Comparison of ENCODE assay signal across 9 cellular contexts in the genomic region with DNA sequence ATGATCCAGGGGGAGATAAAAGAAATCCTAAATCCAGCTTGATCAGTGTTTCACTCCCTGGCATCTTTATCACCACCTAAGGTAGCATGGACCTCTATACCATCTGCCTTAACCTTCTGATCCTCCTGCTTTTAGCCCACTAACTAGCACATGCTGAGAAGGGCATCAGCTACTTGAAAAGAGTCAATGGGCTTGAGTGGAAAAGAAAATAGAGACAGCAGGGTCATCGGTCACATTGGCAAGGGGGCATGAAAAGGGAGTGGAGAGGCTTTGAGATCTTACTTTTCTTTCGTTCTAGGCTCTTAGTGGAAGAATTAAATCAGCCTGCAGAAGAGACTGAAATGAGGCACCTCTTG. TPM values are rescaled to one million over a fixed set of nuclear protein-coding genes. Genes with fewer than 3 reads are reported as not detected.
DNase-seq lines count a peak whose midpoint lies in the region; ATAC-seq and TF ChIP-seq lines count a peak whose summit lies in the region.
"Had no signal": no experiment of that assay in that cellular context is flagged by ENCODE, and none has a peak within 500 bp of the region (broad histone marks: within the 10 kb centered on the region; RNA-seq: fewer than 3 reads in every experiment).

No MANE protein-coding gene starts in this region.

- peak overlapping the region; percentile 95 for H3K27ac ChIP-seq in angular gyrus (ENCODE audit: low read depth, low read length)

- H3K27ac Mint-ChIP-seq in activated T-cell treated with anti-CD3 and anti-CD28 coated beads, Interleukin-2, amount 50 U/mL, for 72 hours = peak overlapping the region; percentile 94
- peak overlapping the region; percentile 97 for H3K27ac Mint-ChIP-seq in type B pancreatic cell

- H3K4me3 Mint-ChIP-seq in activated T-cell treated with anti-CD3 and anti-CD28 coated beads, Interleukin-2, amount 50 U/mL, for 72 hours = peak overlapping the region; percentile 90 to 99
- peak overlapping the region; percentile 98 for H3K4me3 Mint-ChIP-seq in type B pancreatic cell

- H3K9me3 Mint-ChIP-seq in activated T-cell treated with anti-CD3 and anti-CD28 coated beads, Interleukin-2, amount 50 U/mL, for 72 hours = no peaks in the 10 kb centered on the region
- no peaks in the 10 kb centered on the region for H3K9me3 Mint-ChIP-seq in type B pancreatic cell

- peaks cover 31% of the 10 kb centered on the region for H3K4me1 Mint-ChIP-seq in activated T-cell treated with anti-CD3 and anti-CD28 coated beads, Interleukin-2, amount 50 U/mL, for 72 hours (ENCODE audit: low read depth)
- peaks cover 24% of the 10 kb centered on the region for H3K4me1 Mint-ChIP-seq in type B pancreatic cell (ENCODE audit: unreplicated experiment)

- ATAC-seq in activated T-cell treated with anti-CD3 and anti-CD28 coated beads, Interleukin-2, amount 50 U/mL, for 72 hours (replicated peaks in 1 of 2) = peak; percentile 0 to 1

- peak overlapping the region; percentile 94 for H3K4me3 ChIP-seq in lower leg skin (ENCODE audit: low read depth, poor library complexity, severe bottlenecking)

- intact Hi-C loops in lower leg skin (cut with DNase I; ENCODE audit: low total_unique reads) = no loop called here

- H3K27me3 Mint-ChIP-seq in activated T-cell treated with anti-CD3 and anti-CD28 coated beads, Interleukin-2, amount 50 U/mL, for 72 hours (ENCODE audit: low read depth) = no peaks in the 10 kb centered on the region
- no peaks in the 10 kb centered on the region for H3K27me3 Mint-ChIP-seq in type B pancreatic cell

- TF ChIP-seq POLR2A in lower leg skin (IDR thresholded peaks at IDR 0.05) = no peak

- WGBS in lower leg skin, 2 donors = 0 to 2% methylated on average over 2 of the region's 2 CpGs

- DNase-seq in activated T-cell treated with anti-CD3 and anti-CD28 coated beads, Interleukin-2, amount 50 U/mL, for 72 hours = no peak
- DNase-seq in activated T-cell treated with anti-CD3 and anti-CD28 coated beads, Interleukin-2, amount 50 U/mL, for 1 hour = no peak
- DNase-seq in lower leg skin (ENCODE audit: low spot score in 2 of 2) (no peak), type B pancreatic cell (ENCODE audit: extremely low spot score, unreplicated experiment) (no peak), GM03348 (ENCODE audit: low spot score) (no peak)
- DNase-seq in stimulated activated CD4-positive, alpha-beta T cell treated with anti-CD3 and anti-CD28 coated beads, Interleukin-1b, Interleukin-23, amount 100 ng/mL, for 48 hours = no peak
- no peak for DNase-seq in stimulated activated CD4-positive, alpha-beta T cell treated with anti-CD3 and anti-CD28 coated beads, Interleukin-2, amount 100 ng/mL, for 48 hours

- TF ChIP-seq CTCF in lower leg skin (IDR thresholded peaks at IDR 0.05) (no peak), type B pancreatic cell (conservative IDR thresholded peaks at IDR 0.05) (no peak)

- H3K36me3 Mint-ChIP-seq in activated T-cell treated with anti-CD3 and anti-CD28 coated beads, Interleukin-2, amount 50 U/mL, for 72 hours (ENCODE audit: insufficient read depth in 2 of 2) = peaks cover 1 to 8% of the 10 kb centered on the region in 2 donors
- H3K36me3 Mint-ChIP-seq in type B pancreatic cell = peaks cover 6% of the 10 kb centered on the region

RNA-seq across cellular contexts. Expression of a gene that starts 0.2 kb away (rescaled TPM):
- total RNA-seq in activated T-cell treated with anti-CD3 and anti-CD28 coated beads, Interleukin-2, amount 50 U/mL, for 72 hours = 10 to 100 TPM; 24.1 to 29.8 TPM
- total RNA-seq in lower leg skin (10 to 100 TPM; 30.9 to 65.7 (median 35.4) TPM), type B pancreatic cell (ENCODE audit: low replicate concordance) (31.6 and 45.0 TPM in 2 replicates)

RNA-seq across cellular contexts. Expression of a gene that starts 0.6 kb away (rescaled TPM):
- total RNA-seq in activated T-cell treated with anti-CD3 and anti-CD28 coated beads, Interleukin-2, amount 50 U/mL, for 72 hours = 10 to 100 TPM; 26.3 to 37.3 TPM
- total RNA-seq in lower leg skin = 10 to 100 TPM; 16.5 to 53.1 (median 29.3) TPM
- 23.7 and 38.3 TPM in 2 replicates for total RNA-seq in type B pancreatic cell (ENCODE audit: low replicate concordance)

RNA-seq across cellular contexts. Expression of a gene that starts 21.9 kb away (rescaled TPM):
- total RNA-seq in activated T-cell treated with anti-CD3 and anti-CD28 coated beads, Interleukin-2, amount 50 U/mL, for 72 hours = not detected
- 1 to 10 TPM in 2 of 4 donors, under 1 TPM in 1, not detected in 1; 0.65 to 4.8 (median 2.4) TPM for total RNA-seq in lower leg skin
- total RNA-seq in type B pancreatic cell (ENCODE audit: low replicate concordance) = 0.70 and 1.0 TPM in 2 replicates
- total RNA-seq: T-helper 1 cell treated with Interleukin-12 subunit alpha and Interleukin-12 subunit beta and Interleukin-4 antibody, amounts not matched to agents 30 ng/mL and 1 ng/mL, for 36 hours had no signal

RNA-seq across cellular contexts. Expression of a gene that starts 36.9 kb away (rescaled TPM):
- 1 to 10 TPM; 1.6 to 1.7 TPM for total RNA-seq in activated T-cell treated with anti-CD3 and anti-CD28 coated beads, Interleukin-2, amount 50 U/mL, for 72 hours
- total RNA-seq in lower leg skin = 10 to 100 TPM; 31.2 to 58.4 (median 40.2) TPM
- 1.1 and 1.3 TPM in 2 replicates for total RNA-seq in type B pancreatic cell (ENCODE audit: low replicate concordance)

RNA-seq across cellular contexts. Expression of a gene that starts 37.2 kb away (rescaled TPM):
- total RNA-seq in activated T-cell treated with anti-CD3 and anti-CD28 coated beads, Interleukin-2, amount 50 U/mL, for 72 hours = 10 to 100 TPM; 17.3 to 19.4 TPM
- total RNA-seq in lower leg skin (100 to 1,000 TPM; 428 to 515 (median 502) TPM), type B pancreatic cell (ENCODE audit: low replicate concordance) (156 and 401 TPM in 2 replicates)
